10 cellular contexts compared by ENCODE assay signal in genomic region chr3:120170223-120170622, GRCh38.
DNase-seq lines count a peak whose midpoint lies in the region; ATAC-seq and TF ChIP-seq lines count a peak whose summit lies in the region.
"Had no signal": no experiment of that assay in that cellular context is flagged by ENCODE, and none has a peak within 500 bp of the region (broad histone marks: within the 10 kb centered on the region; RNA-seq: fewer than 3 reads in every experiment).

No MANE protein-coding gene starts in this region.

- H3K27me3 ChIP-seq in thyroid gland = no peaks in the 10 kb centered on the region
- H3K27me3 ChIP-seq: colonic mucosa had no signal

- no peaks in the 10 kb centered on the region for H3K4me1 ChIP-seq in thyroid gland
- H3K4me1 ChIP-seq: colonic mucosa had no signal

- no peak for ATAC-seq in activated CD8-positive, alpha-beta memory T cell treated with anti-CD3 and anti-CD28 coated beads, Interleukin-2, amount 10 ng/mL, durations not matched to agents 7 days and 5 days
- ATAC-seq in esophagus mucosa (peak; percentile 98), GM21825 (IDR thresholded peaks at IDR 0.05; ENCODE audit: unreplicated experiment) (no peak)

- no peak for TF ChIP-seq CTCF in type B pancreatic cell (conservative IDR thresholded peaks at IDR 0.05)
- no peak for TF ChIP-seq CTCF in thyroid gland (IDR thresholded peaks at IDR 0.05)

- H3K27ac Mint-ChIP-seq in activated CD8-positive, alpha-beta memory T cell treated with anti-CD3 and anti-CD28 coated beads, Interleukin-2, amount 10 ng/mL, durations not matched to agents 7 days and 5 days = no peak overlapping the region
- H3K27ac Mint-ChIP-seq in type B pancreatic cell = peak overlapping the region; percentile 45
- H3K27ac Mint-ChIP-seq: CD4-positive, alpha-beta T cell had no signal

- H3K9me3 ChIP-seq in thyroid gland = no peaks in the 10 kb centered on the region
- H3K9me3 ChIP-seq: colonic mucosa had no signal

- H3K27ac ChIP-seq in thyroid gland = no peak overlapping the region
- no peak overlapping the region for H3K27ac ChIP-seq in caudate nucleus (ENCODE audit: low read depth, low read length)
- H3K27ac ChIP-seq: colonic mucosa had no signal

- no peak overlapping the region for H3K4me3 Mint-ChIP-seq in activated CD8-positive, alpha-beta memory T cell treated with anti-CD3 and anti-CD28 coated beads, Interleukin-2, amount 10 ng/mL, durations not matched to agents 7 days and 5 days
- H3K4me3 Mint-ChIP-seq in type B pancreatic cell = no peak overlapping the region
- H3K4me3 Mint-ChIP-seq: CD4-positive, alpha-beta T cell had no signal

- H3K27me3 Mint-ChIP-seq in activated CD8-positive, alpha-beta memory T cell treated with anti-CD3 and anti-CD28 coated beads, Interleukin-2, amount 10 ng/mL, durations not matched to agents 7 days and 5 days = peaks cover 3% of the 10 kb centered on the region
- no peaks in the 10 kb centered on the region for H3K27me3 Mint-ChIP-seq in type B pancreatic cell
- H3K27me3 Mint-ChIP-seq: CD4-positive, alpha-beta T cell had no signal

- no peak overlapping the region for H3K4me3 ChIP-seq in thyroid gland (replicated peaks in 1 of 3)
- H3K4me3 ChIP-seq: colonic mucosa had no signal

- CTCF ChIA-PET in activated CD8-positive, alpha-beta memory T cell treated with anti-CD3 and anti-CD28 coated beads, Interleukin-2, amount 10 ng/mL, durations not matched to agents 7 days and 5 days (lab: Charles Lee) = no interaction called here

- no peaks in the 10 kb centered on the region for H3K36me3 Mint-ChIP-seq in activated CD8-positive, alpha-beta memory T cell treated with anti-CD3 and anti-CD28 coated beads, Interleukin-2, amount 10 ng/mL, durations not matched to agents 7 days and 5 days
- H3K36me3 Mint-ChIP-seq in type B pancreatic cell = no peaks in the 10 kb centered on the region

- H3K4me1 Mint-ChIP-seq in activated CD8-positive, alpha-beta memory T cell treated with anti-CD3 and anti-CD28 coated beads, Interleukin-2, amount 10 ng/mL, durations not matched to agents 7 days and 5 days = no peaks in the 10 kb centered on the region
- H3K4me1 Mint-ChIP-seq in type B pancreatic cell (ENCODE audit: unreplicated experiment) = peaks cover 9% of the 10 kb centered on the region

- intact Hi-C loops in thyroid gland (cut with DNase I) = no loop called here

- 57 to 69% methylated on average over 2 of the region's 2 CpGs for WGBS in thyroid gland, 2 donors

- H3K9me3 Mint-ChIP-seq in activated CD8-positive, alpha-beta memory T cell treated with anti-CD3 and anti-CD28 coated beads, Interleukin-2, amount 10 ng/mL, durations not matched to agents 7 days and 5 days (ENCODE audit: low read depth) = no peaks in the 10 kb centered on the region
- no peaks in the 10 kb centered on the region for H3K9me3 Mint-ChIP-seq in type B pancreatic cell
- H3K9me3 Mint-ChIP-seq: CD4-positive, alpha-beta T cell had no signal

- no peaks in the 10 kb centered on the region for H3K36me3 ChIP-seq in thyroid gland
- H3K36me3 ChIP-seq: colonic mucosa had no signal

- DNase-seq in activated CD8-positive, alpha-beta memory T cell treated with anti-CD3 and anti-CD28 coated beads, Interleukin-2, amount 10 ng/mL, durations not matched to agents 7 days and 5 days = peak; percentile 38
- DNase-seq in activated CD8-positive, alpha-beta memory T cell treated with anti-CD3 and anti-CD28 coated beads, Interleukin-2, amount 50 U/mL, for 4 hours = no peak
- DNase-seq in NCI-H2196 treated with DMSO at 0.1 percent for 48 hours (lab: John Stamatoyannopoulos, UW; ENCODE audit: unreplicated experiment) (peak; percentile 72), type B pancreatic cell (ENCODE audit: extremely low spot score, unreplicated experiment) (no peak), thyroid gland (no peak), caudate nucleus (lab: John Stamatoyannopoulos, UW) (no peak)
- DNase-seq: CD4-positive, alpha-beta T cell; colonic mucosa had no signal

- no peak for TF ChIP-seq POLR2A in thyroid gland (IDR thresholded peaks at IDR 0.05)

Comparison
In these comparisons a context has a peak if more than half of its experiments do, and no peak if none do; other contexts are left out.
1. DNase-seq: peak in activated CD8-positive, alpha-beta memory T cell treated with anti-CD3 and anti-CD28 coated beads, Interleukin-2, amount 10 ng/mL, durations not matched to agents 7 days and 5 days (single experiment) and NCI-H2196 treated with DMSO at 0.1 percent for 48 hours (single experiment); none in activated CD8-positive, alpha-beta memory T cell treated with anti-CD3 and anti-CD28 coated beads, Interleukin-2, amount 50 U/mL, for 4 hours (single experiment), type B pancreatic cell (single experiment), thyroid gland (0 of 2) and caudate nucleus (0 of 61).